ENCODE assay signal across 2 cellular contexts in the genomic region with DNA sequence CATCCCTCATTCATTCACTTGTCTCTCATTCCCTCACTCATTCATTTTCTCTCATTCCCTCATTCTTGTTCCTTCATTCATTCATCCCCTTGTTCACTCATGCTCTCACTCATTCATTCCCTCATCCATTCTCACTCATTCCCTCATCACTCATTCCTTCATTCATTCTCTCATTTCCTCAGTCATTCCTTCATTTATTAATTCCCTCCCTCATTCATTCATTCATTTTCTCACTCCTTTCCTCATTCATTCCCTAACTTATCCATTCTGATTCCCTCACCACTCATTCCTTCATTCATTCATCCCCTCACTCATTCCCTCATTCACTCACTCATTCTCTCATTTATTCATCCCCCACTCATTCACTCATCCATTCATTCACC.
TF ChIP-seq lines count a peak whose summit lies in the region.

No MANE protein-coding gene starts in this region.

TF ChIP-seq in GM12891, 5 proteins besides CTCF, POLR2A, EP300 and RAD21 (continued from another document):
- TF ChIP-seq PAX5 (IDR thresholded peaks at IDR 0.05; ENCODE audit: insufficient read depth, low read length, severe bottlenecking): no peak

TF ChIP-seq in K562, 482 proteins besides CTCF, POLR2A, EP300 and RAD21 (continued from another document):
- TF ChIP-seq, protein P1, sequence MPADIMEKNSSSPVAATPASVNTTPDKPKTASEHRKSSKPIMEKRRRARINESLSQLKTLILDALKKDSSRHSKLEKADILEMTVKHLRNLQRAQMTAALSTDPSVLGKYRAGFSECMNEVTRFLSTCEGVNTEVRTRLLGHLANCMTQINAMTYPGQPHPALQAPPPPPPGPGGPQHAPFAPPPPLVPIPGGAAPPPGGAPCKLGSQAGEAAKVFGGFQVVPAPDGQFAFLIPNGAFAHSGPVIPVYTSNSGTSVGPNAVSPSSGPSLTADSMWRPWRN (IDR thresholded peaks at IDR 0.05; ENCODE audit: low read depth): no peak
- TF ChIP-seq ASH1L (IDR thresholded peaks at IDR 0.05; ENCODE audit: borderline replicate concordance, low read depth, partially characterized antibody): no peak
- TF ChIP-seq BCL6 (CRISPR knock-in tag; IDR thresholded peaks at IDR 0.05): no peak
- TF ChIP-seq ZNF24 (IDR thresholded peaks at IDR 0.05): peak; percentile 53
- TF ChIP-seq ARID2 (IDR thresholded peaks at IDR 0.05): no peak
- TF ChIP-seq ZNF124 (CRISPR knock-in tag; IDR thresholded peaks at IDR 0.05): no peak
- TF ChIP-seq MCM5 (IDR thresholded peaks at IDR 0.05; ENCODE audit: low read depth): no peak
